In genomic region chr20:50017160-50017559, GRCh38 we compare ENCODE assay signal across 19 cellular contexts. TPM values are rescaled to one million over a fixed set of nuclear protein-coding genes. Genes with fewer than 3 reads are reported as not detected.
DNase-seq lines count a peak whose midpoint lies in the region; ATAC-seq and TF ChIP-seq lines count a peak whose summit lies in the region.
"Had no signal": no experiment of that assay in that cellular context is flagged by ENCODE, and none has a peak within 500 bp of the region (broad histone marks: within the 10 kb centered on the region; RNA-seq: fewer than 3 reads in every experiment).

No MANE protein-coding gene starts in this region.

- H3K4me1 ChIP-seq in mesendoderm (ENCODE audit: control insufficient read depth, low read depth, low read length), result peaks cover 13% of the 10 kb centered on the region
- peaks cover 0 to 25% of the 10 kb centered on the region in 2 donors for H3K4me1 ChIP-seq in thoracic aorta (ENCODE audit: control insufficient read depth in 1 of 2, low read depth in 2 of 2)

- H3K4me3 ChIP-seq in mesendoderm (ENCODE audit: low read length) (no peak overlapping the region), thoracic aorta (no peak overlapping the region)

- no peak for ATAC-seq in thoracic aorta (ENCODE audit: insufficient number of reproducible peaks, low FRiP score, low read depth)
- ATAC-seq: Panc1 had no signal

- H3K23ac ChIP-seq in mesendoderm (ENCODE audit: low read length), result no peak overlapping the region

- peak overlapping the region; percentile 5 for H3K56ac ChIP-seq in mesendoderm (ENCODE audit: low read length)

- H2BK5ac ChIP-seq in mesendoderm (ENCODE audit: low read length), result no peak overlapping the region

- no CpG with 5 or more reads among the region's 5 CpGs for WGBS in mesendoderm (ENCODE audit: extremely low coverage, insufficient coverage, low lambda C conversion rate)

- H3K27me3 ChIP-seq in mesendoderm (ENCODE audit: insufficient read depth, low read length, poor library complexity) (no peaks in the 10 kb centered on the region), thoracic aorta (replicated peaks; ENCODE audit: insufficient read depth) (no peaks in the 10 kb centered on the region)

- no peaks in the 10 kb centered on the region for H3K79me2 ChIP-seq in mesendoderm (ENCODE audit: control insufficient read depth, insufficient read depth, low read length)

- H4K5ac ChIP-seq in mesendoderm (ENCODE audit: low read length), result no peak overlapping the region

- DNase-seq in NCI-H82 (lab: John Stamatoyannopoulos, UW) (peak; percentile 40), NCI-H82 treated with DMSO at 0.1 percent for 48 hours (lab: John Stamatoyannopoulos, UW; ENCODE audit: unreplicated experiment) (no peak), SK-N-DZ (ENCODE audit: low spot score) (peak; percentile 66), mesendoderm (no peak), thoracic aorta (ENCODE audit: low spot score) (no peak), NCI-H2196 (lab: John Stamatoyannopoulos, UW; ENCODE audit: unreplicated experiment) (no peak), activated gamma-delta T cell (lab: John Stamatoyannopoulos, UW) (no peak)
- DNase-seq in activated CD8-positive, alpha-beta memory T cell treated with anti-CD3 and anti-CD28 coated beads for 24 hours, result no peak
- DNase-seq: 8988T, C1 segment of cervical spinal cord, GF-D8, HCEC 1CT, KG1, NCI-H1436, NCI-H2029, NCI-H2171 treated with DMSO at 0.1 percent for 48 hours, NCI-H748 treated with DMSO at 0.1 percent for 48 hours, SK-N-SH had no signal

- no peak overlapping the region for H3K27ac ChIP-seq in mesendoderm (ENCODE audit: low read depth, low read length)
- H3K27ac ChIP-seq in thoracic aorta, result peak overlapping the region; percentile 30 to 46

- no peak overlapping the region for H3K4ac ChIP-seq in mesendoderm (ENCODE audit: low read depth, low read length)

- H2AK5ac ChIP-seq in mesendoderm (ENCODE audit: low read length), result peak overlapping the region; percentile 84

- no peak overlapping the region for H3K4me2 ChIP-seq in mesendoderm (ENCODE audit: low read length)
- H3K4me2 ChIP-seq: SK-N-SH had no signal

- H4K8ac ChIP-seq in mesendoderm (ENCODE audit: low read depth, low read length), result no peak overlapping the region

- H3K9ac ChIP-seq in mesendoderm (ENCODE audit: low read length), result no peak overlapping the region
- H3K9ac ChIP-seq: SK-N-SH had no signal

- H3K79me1 ChIP-seq in mesendoderm (ENCODE audit: low read length), result no peaks in the 10 kb centered on the region

- no peak overlapping the region for H2BK120ac ChIP-seq in mesendoderm (ENCODE audit: low read depth, low read length)

- no peak overlapping the region for H3K18ac ChIP-seq in mesendoderm (ENCODE audit: low read length)

- no peaks in the 10 kb centered on the region for H3K9me3 ChIP-seq in thoracic aorta
- H3K9me3 ChIP-seq: SK-N-SH had no signal

- no peak overlapping the region for H2BK15ac ChIP-seq in mesendoderm (replicated peaks; ENCODE audit: low read depth)

- no peaks in the 10 kb centered on the region for H3K36me3 ChIP-seq in mesendoderm (ENCODE audit: control insufficient read depth, insufficient read depth, low read length)
- no peaks in the 10 kb centered on the region for H3K36me3 ChIP-seq in thoracic aorta

- no peak for TF ChIP-seq CTCF in thoracic aorta (IDR thresholded peaks at IDR 0.05)

RNA-seq across cellular contexts. Expression of gene SNAI1, which starts 34.4 kb away (rescaled TPM):
- polyA plus RNA-seq in SK-N-DZ (2014; cell fraction: cytosol; rRNA removed), result 5.7 TPM in 2 replicates
- polyA plus RNA-seq in SK-N-DZ (2014; cell fraction: nucleus; rRNA removed), result 4.5 and 6.7 TPM in 2 replicates
- polyA plus RNA-seq in mesendoderm (2013, experiment 1 of 2), result 23.6 TPM
- 20.7 TPM for polyA plus RNA-seq in mesendoderm (2013, experiment 2 of 2)
- 10 to 100 TPM; 13.0 to 19.1 TPM for total RNA-seq in thoracic aorta

Comparison
In these comparisons a context has a peak if more than half of its experiments do, and no peak if none do; other contexts are left out.
1. DNase-seq: peak in NCI-H82 (single experiment) and SK-N-DZ (single experiment); none in NCI-H82 treated with DMSO at 0.1 percent for 48 hours (single experiment), mesendoderm (single experiment), thoracic aorta (single experiment), NCI-H2196 (single experiment), activated CD8-positive, alpha-beta memory T cell treated with anti-CD3 and anti-CD28 coated beads for 24 hours (single experiment) and activated gamma-delta T cell (single experiment).